Comparison of ENCODE assay signal across 1 cellular context in genomic region chr16:89253548-89254287, GRCh38.
TF ChIP-seq lines count a peak whose summit lies in the region.

No MANE protein-coding gene starts in this region.

TF ChIP-seq in H1, 55 proteins besides CTCF, POLR2A, EP300 and RAD21 (continued from another document):
- TF ChIP-seq HDAC2 (IDR thresholded peaks at IDR 0.05; ENCODE audit: borderline replicate concordance in 1 of 2, low read depth in 2 of 2, low read length in 2 of 2) = no peak
- TF ChIP-seq SP2 (IDR thresholded peaks at IDR 0.05; ENCODE audit: low read length) = no peak
- no peak for TF ChIP-seq SIN3A (conservative IDR thresholded peaks at IDR 0.05 in 1 of 2, IDR thresholded peaks at IDR 0.05 in 1 of 2; ENCODE audit: low read depth in 1 of 2, low read length in 2 of 2)
- no peak for TF ChIP-seq HDAC6 (IDR thresholded peaks at IDR 0.05; ENCODE audit: low read depth, low read length)
- TF ChIP-seq SP4 (IDR thresholded peaks at IDR 0.05; ENCODE audit: low read length) = no peak
- TF ChIP-seq RXRA (IDR thresholded peaks at IDR 0.05; ENCODE audit: insufficient read depth, low read depth, low read length) = no peak
- TF ChIP-seq BRCA1 (IDR thresholded peaks at IDR 0.05; ENCODE audit: low read depth, low read length) = no peak
- TF ChIP-seq KDM5A (IDR thresholded peaks at IDR 0.05; ENCODE audit: low read length) = no peak
- TF ChIP-seq, protein P1, sequence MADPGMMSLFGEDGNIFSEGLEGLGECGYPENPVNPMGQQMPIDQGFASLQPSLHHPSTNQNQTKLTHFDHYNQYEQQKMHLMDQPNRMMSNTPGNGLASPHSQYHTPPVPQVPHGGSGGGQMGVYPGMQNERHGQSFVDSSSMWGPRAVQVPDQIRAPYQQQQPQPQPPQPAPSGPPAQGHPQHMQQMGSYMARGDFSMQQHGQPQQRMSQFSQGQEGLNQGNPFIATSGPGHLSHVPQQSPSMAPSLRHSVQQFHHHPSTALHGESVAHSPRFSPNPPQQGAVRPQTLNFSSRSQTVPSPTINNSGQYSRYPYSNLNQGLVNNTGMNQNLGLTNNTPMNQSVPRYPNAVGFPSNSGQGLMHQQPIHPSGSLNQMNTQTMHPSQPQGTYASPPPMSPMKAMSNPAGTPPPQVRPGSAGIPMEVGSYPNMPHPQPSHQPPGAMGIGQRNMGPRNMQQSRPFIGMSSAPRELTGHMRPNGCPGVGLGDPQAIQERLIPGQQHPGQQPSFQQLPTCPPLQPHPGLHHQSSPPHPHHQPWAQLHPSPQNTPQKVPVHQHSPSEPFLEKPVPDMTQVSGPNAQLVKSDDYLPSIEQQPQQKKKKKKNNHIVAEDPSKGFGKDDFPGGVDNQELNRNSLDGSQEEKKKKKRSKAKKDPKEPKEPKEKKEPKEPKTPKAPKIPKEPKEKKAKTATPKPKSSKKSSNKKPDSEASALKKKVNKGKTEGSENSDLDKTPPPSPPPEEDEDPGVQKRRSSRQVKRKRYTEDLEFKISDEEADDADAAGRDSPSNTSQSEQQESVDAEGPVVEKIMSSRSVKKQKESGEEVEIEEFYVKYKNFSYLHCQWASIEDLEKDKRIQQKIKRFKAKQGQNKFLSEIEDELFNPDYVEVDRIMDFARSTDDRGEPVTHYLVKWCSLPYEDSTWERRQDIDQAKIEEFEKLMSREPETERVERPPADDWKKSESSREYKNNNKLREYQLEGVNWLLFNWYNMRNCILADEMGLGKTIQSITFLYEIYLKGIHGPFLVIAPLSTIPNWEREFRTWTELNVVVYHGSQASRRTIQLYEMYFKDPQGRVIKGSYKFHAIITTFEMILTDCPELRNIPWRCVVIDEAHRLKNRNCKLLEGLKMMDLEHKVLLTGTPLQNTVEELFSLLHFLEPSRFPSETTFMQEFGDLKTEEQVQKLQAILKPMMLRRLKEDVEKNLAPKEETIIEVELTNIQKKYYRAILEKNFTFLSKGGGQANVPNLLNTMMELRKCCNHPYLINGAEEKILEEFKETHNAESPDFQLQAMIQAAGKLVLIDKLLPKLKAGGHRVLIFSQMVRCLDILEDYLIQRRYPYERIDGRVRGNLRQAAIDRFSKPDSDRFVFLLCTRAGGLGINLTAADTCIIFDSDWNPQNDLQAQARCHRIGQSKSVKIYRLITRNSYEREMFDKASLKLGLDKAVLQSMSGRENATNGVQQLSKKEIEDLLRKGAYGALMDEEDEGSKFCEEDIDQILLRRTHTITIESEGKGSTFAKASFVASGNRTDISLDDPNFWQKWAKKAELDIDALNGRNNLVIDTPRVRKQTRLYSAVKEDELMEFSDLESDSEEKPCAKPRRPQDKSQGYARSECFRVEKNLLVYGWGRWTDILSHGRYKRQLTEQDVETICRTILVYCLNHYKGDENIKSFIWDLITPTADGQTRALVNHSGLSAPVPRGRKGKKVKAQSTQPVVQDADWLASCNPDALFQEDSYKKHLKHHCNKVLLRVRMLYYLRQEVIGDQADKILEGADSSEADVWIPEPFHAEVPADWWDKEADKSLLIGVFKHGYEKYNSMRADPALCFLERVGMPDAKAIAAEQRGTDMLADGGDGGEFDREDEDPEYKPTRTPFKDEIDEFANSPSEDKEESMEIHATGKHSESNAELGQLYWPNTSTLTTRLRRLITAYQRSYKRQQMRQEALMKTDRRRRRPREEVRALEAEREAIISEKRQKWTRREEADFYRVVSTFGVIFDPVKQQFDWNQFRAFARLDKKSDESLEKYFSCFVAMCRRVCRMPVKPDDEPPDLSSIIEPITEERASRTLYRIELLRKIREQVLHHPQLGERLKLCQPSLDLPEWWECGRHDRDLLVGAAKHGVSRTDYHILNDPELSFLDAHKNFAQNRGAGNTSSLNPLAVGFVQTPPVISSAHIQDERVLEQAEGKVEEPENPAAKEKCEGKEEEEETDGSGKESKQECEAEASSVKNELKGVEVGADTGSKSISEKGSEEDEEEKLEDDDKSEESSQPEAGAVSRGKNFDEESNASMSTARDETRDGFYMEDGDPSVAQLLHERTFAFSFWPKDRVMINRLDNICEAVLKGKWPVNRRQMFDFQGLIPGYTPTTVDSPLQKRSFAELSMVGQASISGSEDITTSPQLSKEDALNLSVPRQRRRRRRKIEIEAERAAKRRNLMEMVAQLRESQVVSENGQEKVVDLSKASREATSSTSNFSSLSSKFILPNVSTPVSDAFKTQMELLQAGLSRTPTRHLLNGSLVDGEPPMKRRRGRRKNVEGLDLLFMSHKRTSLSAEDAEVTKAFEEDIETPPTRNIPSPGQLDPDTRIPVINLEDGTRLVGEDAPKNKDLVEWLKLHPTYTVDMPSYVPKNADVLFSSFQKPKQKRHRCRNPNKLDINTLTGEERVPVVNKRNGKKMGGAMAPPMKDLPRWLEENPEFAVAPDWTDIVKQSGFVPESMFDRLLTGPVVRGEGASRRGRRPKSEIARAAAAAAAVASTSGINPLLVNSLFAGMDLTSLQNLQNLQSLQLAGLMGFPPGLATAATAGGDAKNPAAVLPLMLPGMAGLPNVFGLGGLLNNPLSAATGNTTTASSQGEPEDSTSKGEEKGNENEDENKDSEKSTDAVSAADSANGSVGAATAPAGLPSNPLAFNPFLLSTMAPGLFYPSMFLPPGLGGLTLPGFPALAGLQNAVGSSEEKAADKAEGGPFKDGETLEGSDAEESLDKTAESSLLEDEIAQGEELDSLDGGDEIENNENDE (IDR thresholded peaks at IDR 0.05; ENCODE audit: insufficient replicate concordance, low read length) = no peak
- TF ChIP-seq, protein P2, sequence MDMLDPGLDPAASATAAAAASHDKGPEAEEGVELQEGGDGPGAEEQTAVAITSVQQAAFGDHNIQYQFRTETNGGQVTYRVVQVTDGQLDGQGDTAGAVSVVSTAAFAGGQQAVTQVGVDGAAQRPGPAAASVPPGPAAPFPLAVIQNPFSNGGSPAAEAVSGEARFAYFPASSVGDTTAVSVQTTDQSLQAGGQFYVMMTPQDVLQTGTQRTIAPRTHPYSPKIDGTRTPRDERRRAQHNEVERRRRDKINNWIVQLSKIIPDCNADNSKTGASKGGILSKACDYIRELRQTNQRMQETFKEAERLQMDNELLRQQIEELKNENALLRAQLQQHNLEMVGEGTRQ (IDR thresholded peaks at IDR 0.05; ENCODE audit: low read length) = no peak
TF ChIP-seq in H1: peak in this region for 0.
